In genomic region chr1:167121375-167122120, GRCh38 we compare ENCODE assay signal across 7 cellular contexts. TPM values are rescaled to one million over a fixed set of nuclear protein-coding genes. Genes with fewer than 3 reads are reported as not detected.
DNase-seq lines count a peak whose midpoint lies in the region; ATAC-seq lines count a peak whose summit lies in the region.

No MANE protein-coding gene starts in this region.

- peak overlapping the region; percentile 17 for H2BK5ac ChIP-seq in mesendoderm (ENCODE audit: low read length)

- ATAC-seq in effector memory CD8-positive, alpha-beta T cell (replicated peaks), result peak; percentile 59
- ATAC-seq in stimulated activated naive CD8-positive, alpha-beta T cell treated with anti-CD3 and anti-CD28 coated beads, Interleukin-15, amount 100 ng/mL, for 72 hours, result peak; percentile 63

- H3K27me3 Mint-ChIP-seq in IgD-negative memory B cell, result peaks cover 25% of the 10 kb centered on the region
- H3K27me3 Mint-ChIP-seq in activated CD4-positive, alpha-beta T cell treated with anti-CD3 and anti-CD28 coated beads, Interleukin-2, amount 10 ng/mL, durations not matched to agents 24 days and 14 days, result peaks cover 7% of the 10 kb centered on the region
- H3K27me3 Mint-ChIP-seq in effector memory CD8-positive, alpha-beta T cell, result peaks cover 12 to 41% of the 10 kb centered on the region in 2 donors
- peaks cover 28% of the 10 kb centered on the region for H3K27me3 Mint-ChIP-seq in stimulated activated naive CD8-positive, alpha-beta T cell treated with anti-CD3 and anti-CD28 coated beads, Interleukin-15, amount 100 ng/mL, for 72 hours

- no peak overlapping the region for H2BK15ac ChIP-seq in mesendoderm (replicated peaks; ENCODE audit: low read depth)

- no peak overlapping the region for H2AK5ac ChIP-seq in mesendoderm (ENCODE audit: low read length)

- DNase-seq in activated CD4-positive, alpha-beta T cell treated with anti-CD3 and anti-CD28 coated beads, Interleukin-2, amount 10 ng/mL, durations not matched to agents 24 days and 14 days, result peak; percentile 78
- DNase-seq in effector memory CD8-positive, alpha-beta T cell, result no peak
- DNase-seq in mesendoderm (peak; percentile 86), inferior parietal cortex (ENCODE audit: extremely low spot score) (no peak), SW 1271 (lab: John Stamatoyannopoulos, UW) (no peak)
- DNase-seq in stimulated activated naive CD8-positive, alpha-beta T cell treated with anti-CD3 and anti-CD28 coated beads, Interleukin-15, amount 100 ng/mL, for 72 hours, result peak; percentile 35 to 41

- H3K27ac Mint-ChIP-seq in IgD-negative memory B cell, result no peak overlapping the region
- H3K27ac Mint-ChIP-seq in activated CD4-positive, alpha-beta T cell treated with anti-CD3 and anti-CD28 coated beads, Interleukin-2, amount 10 ng/mL, durations not matched to agents 24 days and 14 days, result no peak overlapping the region
- peak overlapping the region in 1 of 2 donors; percentile 20 for H3K27ac Mint-ChIP-seq in effector memory CD8-positive, alpha-beta T cell
- peak overlapping the region; percentile 66 to 83 for H3K27ac Mint-ChIP-seq in stimulated activated naive CD8-positive, alpha-beta T cell treated with anti-CD3 and anti-CD28 coated beads, Interleukin-15, amount 100 ng/mL, for 72 hours

- H3K23ac ChIP-seq in mesendoderm (ENCODE audit: low read length), result no peak overlapping the region

- H3K79me2 ChIP-seq in mesendoderm (ENCODE audit: control insufficient read depth, insufficient read depth, low read length), result no peaks in the 10 kb centered on the region

- H3K27ac ChIP-seq in mesendoderm (ENCODE audit: low read depth, low read length), result peak overlapping the region; percentile 4

- no peak overlapping the region for H2BK120ac ChIP-seq in mesendoderm (ENCODE audit: low read depth, low read length)

- no peak overlapping the region for H4K5ac ChIP-seq in mesendoderm (ENCODE audit: low read length)

- no peaks in the 10 kb centered on the region for H3K9me3 Mint-ChIP-seq in IgD-negative memory B cell
- no peaks in the 10 kb centered on the region for H3K9me3 Mint-ChIP-seq in activated CD4-positive, alpha-beta T cell treated with anti-CD3 and anti-CD28 coated beads, Interleukin-2, amount 10 ng/mL, durations not matched to agents 24 days and 14 days
- no peaks in the 10 kb centered on the region for H3K9me3 Mint-ChIP-seq in effector memory CD8-positive, alpha-beta T cell
- no peaks in the 10 kb centered on the region for H3K9me3 Mint-ChIP-seq in stimulated activated naive CD8-positive, alpha-beta T cell treated with anti-CD3 and anti-CD28 coated beads, Interleukin-15, amount 100 ng/mL, for 72 hours

- H3K4me1 Mint-ChIP-seq in IgD-negative memory B cell, result peaks cover 0 to 2% (median 0%) of the 10 kb centered on the region in 3 donors
- H3K4me1 Mint-ChIP-seq in activated CD4-positive, alpha-beta T cell treated with anti-CD3 and anti-CD28 coated beads, Interleukin-2, amount 10 ng/mL, durations not matched to agents 24 days and 14 days, result peaks cover 6% of the 10 kb centered on the region
- H3K4me1 Mint-ChIP-seq in effector memory CD8-positive, alpha-beta T cell (ENCODE audit: low read depth in 2 of 2), result peaks cover 4 to 5% of the 10 kb centered on the region in 2 donors
- peaks cover 11% of the 10 kb centered on the region for H3K4me1 Mint-ChIP-seq in stimulated activated naive CD8-positive, alpha-beta T cell treated with anti-CD3 and anti-CD28 coated beads, Interleukin-15, amount 100 ng/mL, for 72 hours

- H3K4ac ChIP-seq in mesendoderm (ENCODE audit: low read depth, low read length), result peak overlapping the region; percentile 73

- H3K27me3 ChIP-seq in mesendoderm (ENCODE audit: insufficient read depth, low read length, poor library complexity), result no peaks in the 10 kb centered on the region

- peak overlapping the region; percentile 73 for H3K9ac ChIP-seq in mesendoderm (ENCODE audit: low read length)

- H3K4me3 Mint-ChIP-seq in IgD-negative memory B cell, result peak overlapping the region in 3 of 4 donors; percentile 63 to 76 (median 70)
- H3K4me3 Mint-ChIP-seq in activated CD4-positive, alpha-beta T cell treated with anti-CD3 and anti-CD28 coated beads, Interleukin-2, amount 10 ng/mL, durations not matched to agents 24 days and 14 days, result peak overlapping the region; percentile 86
- H3K4me3 Mint-ChIP-seq in effector memory CD8-positive, alpha-beta T cell, result peak overlapping the region; percentile 80 to 82
- peak overlapping the region; percentile 84 to 91 for H3K4me3 Mint-ChIP-seq in stimulated activated naive CD8-positive, alpha-beta T cell treated with anti-CD3 and anti-CD28 coated beads, Interleukin-15, amount 100 ng/mL, for 72 hours

- H3K36me3 ChIP-seq in mesendoderm (ENCODE audit: control insufficient read depth, insufficient read depth, low read length), result no peaks in the 10 kb centered on the region

- intact Hi-C loops in activated CD4-positive, alpha-beta T cell treated with anti-CD3 and anti-CD28 coated beads, Interleukin-2, amount 10 ng/mL, durations not matched to agents 24 days and 14 days (cut with micrococcal nuclease), result loop anchor here (2.0 to 5.0 kb wide), 4 partner anchors 19 to 209 kb away; partner anchors contain the start of gene POU2F1

- H3K4me1 ChIP-seq in mesendoderm (ENCODE audit: control insufficient read depth, low read depth, low read length), result peaks cover 15% of the 10 kb centered on the region

- H3K79me1 ChIP-seq in mesendoderm (ENCODE audit: low read length), result no peaks in the 10 kb centered on the region

- no peaks in the 10 kb centered on the region for H3K36me3 Mint-ChIP-seq in IgD-negative memory B cell
- H3K36me3 Mint-ChIP-seq in activated CD4-positive, alpha-beta T cell treated with anti-CD3 and anti-CD28 coated beads, Interleukin-2, amount 10 ng/mL, durations not matched to agents 24 days and 14 days (ENCODE audit: low read depth), result no peaks in the 10 kb centered on the region
- no peaks in the 10 kb centered on the region for H3K36me3 Mint-ChIP-seq in effector memory CD8-positive, alpha-beta T cell (ENCODE audit: insufficient read depth)

- H3K4me3 ChIP-seq in mesendoderm (ENCODE audit: low read length), result peak overlapping the region; percentile 12

- H3K18ac ChIP-seq in mesendoderm (ENCODE audit: low read length), result no peak overlapping the region

- H4K8ac ChIP-seq in mesendoderm (ENCODE audit: low read depth, low read length), result no peak overlapping the region

- no CpG with 5 or more reads among the region's 47 CpGs for WGBS in mesendoderm (ENCODE audit: extremely low coverage, insufficient coverage, low lambda C conversion rate)

- peak overlapping the region; percentile 63 for H3K4me2 ChIP-seq in mesendoderm (ENCODE audit: low read length)

- peak overlapping the region; percentile 90 for H3K56ac ChIP-seq in mesendoderm (ENCODE audit: low read length)

RNA-seq across cellular contexts. Expression of gene STYXL2, which starts 27.7 kb away (rescaled TPM):
- polyA plus RNA-seq in IgD-negative memory B cell, result not detected
- total RNA-seq in activated CD4-positive, alpha-beta T cell treated with anti-CD3 and anti-CD28 coated beads, Interleukin-2, amount 10 ng/mL, durations not matched to agents 24 days and 14 days, result not detected in 2 replicates
- polyA plus RNA-seq in mesendoderm (2013, experiment 1 of 2), result 0.10 TPM
- polyA plus RNA-seq in mesendoderm (2013, experiment 2 of 2), result 0.07 TPM

RNA-seq across cellular contexts. Expression of gene GPA33, which starts 31.4 kb away (rescaled TPM):
- polyA plus RNA-seq in IgD-negative memory B cell, result 3.3 TPM
- 0.12 TPM in 1 of 2 replicates, not detected in the other for total RNA-seq in activated CD4-positive, alpha-beta T cell treated with anti-CD3 and anti-CD28 coated beads, Interleukin-2, amount 10 ng/mL, durations not matched to agents 24 days and 14 days
- 0.81 TPM for polyA plus RNA-seq in mesendoderm (2013, experiment 1 of 2)
- polyA plus RNA-seq in mesendoderm (2013, experiment 2 of 2), result 0.90 TPM

Comparison
In these comparisons a context has a peak if more than half of its experiments do, and no peak if none do; other contexts are left out.
1. H3K27ac Mint-ChIP-seq: peak in stimulated activated naive CD8-positive, alpha-beta T cell treated with anti-CD3 and anti-CD28 coated beads, Interleukin-15, amount 100 ng/mL, for 72 hours (2 of 2); none in IgD-negative memory B cell (0 of 3) and activated CD4-positive, alpha-beta T cell treated with anti-CD3 and anti-CD28 coated beads, Interleukin-2, amount 10 ng/mL, durations not matched to agents 24 days and 14 days (single experiment).
2. DNase-seq: peak in activated CD4-positive, alpha-beta T cell treated with anti-CD3 and anti-CD28 coated beads, Interleukin-2, amount 10 ng/mL, durations not matched to agents 24 days and 14 days (single experiment), mesendoderm (single experiment) and stimulated activated naive CD8-positive, alpha-beta T cell treated with anti-CD3 and anti-CD28 coated beads, Interleukin-15, amount 100 ng/mL, for 72 hours (2 of 2); none in effector memory CD8-positive, alpha-beta T cell (0 of 3), inferior parietal cortex (single experiment) and SW 1271 (0 of 2).
3. Peak in every context shown above with its lines, with median percentiles within 50 percentile points of each other: H3K4me3 Mint-ChIP-seq.